ENCODE assay signal across 7 cellular contexts in the genomic region with DNA sequence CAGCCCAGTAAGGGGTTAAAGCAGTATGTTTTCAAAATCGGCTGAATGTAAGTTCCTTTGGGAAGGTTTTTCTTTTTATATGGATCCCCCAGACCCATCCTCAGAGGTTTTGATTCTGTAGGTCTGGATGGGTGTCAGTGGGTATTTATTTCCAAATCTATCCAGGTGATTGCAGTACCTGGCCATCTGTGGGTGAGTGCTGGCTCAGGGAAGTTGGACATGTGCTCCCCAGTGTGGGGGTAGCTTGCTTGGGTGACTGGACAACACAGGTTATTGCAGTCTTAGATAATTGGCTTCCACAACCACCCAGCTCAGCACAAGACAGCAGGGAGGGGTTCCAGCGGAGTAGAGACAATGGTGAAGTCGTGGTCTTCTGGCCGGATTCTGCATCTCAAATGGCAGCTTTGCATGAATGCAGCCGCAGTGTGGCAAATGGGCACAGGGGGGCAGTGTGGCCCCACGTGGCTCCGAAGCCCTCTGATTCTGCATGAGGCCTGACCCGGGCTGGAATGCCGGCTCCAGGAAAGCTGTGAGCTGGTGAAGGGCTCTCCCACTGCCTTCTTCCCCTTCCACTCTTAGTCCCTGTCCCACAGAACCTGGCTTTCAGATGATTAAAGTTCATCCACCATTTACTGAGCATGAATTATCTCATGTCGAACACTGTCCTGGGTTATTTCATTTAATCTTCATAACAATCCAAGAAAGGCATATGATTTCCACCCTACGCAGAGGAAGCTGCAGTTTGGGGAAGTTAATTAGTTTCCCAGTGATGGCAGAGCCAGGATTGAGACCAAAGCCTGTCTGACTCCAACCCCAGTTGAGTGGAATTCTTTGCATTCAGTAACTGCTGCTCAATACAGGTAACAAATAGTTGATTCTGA.
DNase-seq lines count a peak whose midpoint lies in the region; ATAC-seq and TF ChIP-seq lines count a peak whose summit lies in the region.

No MANE protein-coding gene starts in this region.

- DNase-seq in GM13976 (ENCODE audit: low spot score) (peak; percentile 71), NCI-H774 (lab: John Stamatoyannopoulos, UW) (peak; percentile 66), endothelial cell (ENCODE audit: low spot score) (peak; percentile 96), mucosa of descending colon (peak; percentile 72 to 92 (median 87))
- peak; percentile 35 to 47 for DNase-seq in activated CD8-positive, alpha-beta memory T cell treated with anti-CD3 and anti-CD28 coated beads for 4 hours (ENCODE audit: low read depth in 2 of 2)
- DNase-seq in stimulated activated CD8-positive, alpha-beta memory T cell treated with anti-CD3 and anti-CD28 coated beads, Interleukin-4, amount 100 ng/mL, for 1 hour (ENCODE audit: low read depth in 2 of 2, low spot score in 1 of 2): peak; percentile 36 to 50

- intact Hi-C loops in mucosa of descending colon (cut with DNase I, micrococcal nuclease): loop anchor here (2.0 to 5.0 kb wide), 2 partner anchors 286 kb away; no protein-coding TSS in a partner anchor

- H3K4me3 Mint-ChIP-seq in endothelial cell (ENCODE audit: unreplicated experiment): peak overlapping the region; percentile 39

- peaks cover 36% of the 10 kb centered on the region for H3K4me1 Mint-ChIP-seq in endothelial cell (ENCODE audit: unreplicated experiment)

- peaks cover 3% of the 10 kb centered on the region for H3K36me3 Mint-ChIP-seq in endothelial cell (ENCODE audit: low read depth, unreplicated experiment)

- in situ Hi-C loops in GM13976 (cut with MboI; ENCODE audit: low sequenced_read_pairs, unreplicated experiment): loop anchor here (5.0 to 25.0 kb wide), 2 partner anchors 286 to 561 kb away; no protein-coding TSS in a partner anchor

- H3K4me3 ChIP-seq in mucosa of descending colon: no peak overlapping the region

- no peaks in the 10 kb centered on the region for H3K9me3 Mint-ChIP-seq in endothelial cell (ENCODE audit: unreplicated experiment)

- H3K36me3 ChIP-seq in mucosa of descending colon (ENCODE audit: low read depth): no peaks in the 10 kb centered on the region

- no peaks in the 10 kb centered on the region for H3K9me3 ChIP-seq in mucosa of descending colon

- H3K4me1 ChIP-seq in mucosa of descending colon (ENCODE audit: low read depth): no peaks in the 10 kb centered on the region

- TF ChIP-seq CTCF in GM13976 (IDR thresholded peaks at IDR 0.05; ENCODE audit: borderline replicate concordance, control extremely low read depth, extremely low read depth, insufficient read depth, missing control alignments) (peak; percentile 97), endothelial cell (IDR thresholded peaks at IDR 0.05; ENCODE audit: unreplicated experiment) (peak; percentile 86), mucosa of descending colon (IDR thresholded peaks at IDR 0.05) (peak; percentile 94)

- H3K27ac Mint-ChIP-seq in endothelial cell (ENCODE audit: unreplicated experiment): peak overlapping the region; percentile 42

- ATAC-seq in HG03196 (IDR thresholded peaks at IDR 0.05; ENCODE audit: unreplicated experiment): peak; percentile 52
- peak; percentile 93 for ATAC-seq in mucosa of descending colon

- peaks cover 4% of the 10 kb centered on the region for H3K27me3 Mint-ChIP-seq in endothelial cell (ENCODE audit: unreplicated experiment)

Comparison
In these comparisons a context has a peak if more than half of its experiments do, and no peak if none do; other contexts are left out.
1. DNase-seq: peak in every context shown above with its lines; median percentile 96 in endothelial cell; 87 in mucosa of descending colon; 71 in GM13976; 66 in NCI-H774; 43 in stimulated activated CD8-positive, alpha-beta memory T cell treated with anti-CD3 and anti-CD28 coated beads, Interleukin-4, amount 100 ng/mL, for 1 hour; 41 in activated CD8-positive, alpha-beta memory T cell treated with anti-CD3 and anti-CD28 coated beads for 4 hours.